Comparison of ENCODE assay signal across 8 cellular contexts in genomic region chr1:153921803-153922075, GRCh38. TPM values are rescaled to one million over a fixed set of nuclear protein-coding genes. Genes with fewer than 3 reads are reported as not detected.
DNase-seq lines count a peak whose midpoint lies in the region; ATAC-seq and TF ChIP-seq lines count a peak whose summit lies in the region.

No MANE protein-coding gene starts in this region.

- H3K9me3 Mint-ChIP-seq in effector memory CD8-positive, alpha-beta T cell = no peaks in the 10 kb centered on the region
- H3K9me3 Mint-ChIP-seq in naive thymus-derived CD8-positive, alpha-beta T cell = peaks cover 0 to 2% (median 0%) of the 10 kb centered on the region in 9 donors

- DNase-seq in DMS53 (lab: John Stamatoyannopoulos, UW) (peak; percentile 55), DMS53 treated with DMSO at 0.1 percent for 48 hours (lab: John Stamatoyannopoulos, UW; ENCODE audit: unreplicated experiment) (no peak), RWPE1 (ENCODE audit: low spot score) (peak; percentile 20), NCI-H774 (lab: John Stamatoyannopoulos, UW) (no peak), SHP77 (lab: John Stamatoyannopoulos, UW) (no peak)
- DNase-seq in effector memory CD8-positive, alpha-beta T cell = peak in 1 of 3 experiments; percentile 13
- peak in 2 of 10 donors; percentile 7 to 15 for DNase-seq in naive thymus-derived CD8-positive, alpha-beta T cell

- peak overlapping the region; percentile 95 to 97 for H3K4me3 Mint-ChIP-seq in effector memory CD8-positive, alpha-beta T cell
- H3K4me3 Mint-ChIP-seq in naive thymus-derived CD8-positive, alpha-beta T cell = peak overlapping the region; percentile 80 to 97 (median 92)

- H3K27me3 Mint-ChIP-seq in effector memory CD8-positive, alpha-beta T cell = no peaks in the 10 kb centered on the region
- peaks cover 0 to 3% (median 0%) of the 10 kb centered on the region in 5 donors for H3K27me3 Mint-ChIP-seq in naive thymus-derived CD8-positive, alpha-beta T cell

- POLR2A ChIA-PET in RWPE1 (lab: Yijun Ruan, JAX; ENCODE audit: low non-redundant PET) = interaction anchor here (0.6 to 1.4 kb wide), 2 partner anchors 18 to 115 kb away, joined by 4 to 5 read pairs; no protein-coding TSS in a partner anchor
- POLR2A ChIA-PET in naive thymus-derived CD8-positive, alpha-beta T cell (lab: Charles Lee) = interaction anchor here (0.6 to 12.6 kb wide), 16 partner anchors 11 to 299 kb away, joined by 3 to 211 read pairs (median 4); partner anchors contain the start of genes CREB3L4, CRTC2, DENND4B and JTB

- peaks cover 31% of the 10 kb centered on the region for H3K36me3 Mint-ChIP-seq in effector memory CD8-positive, alpha-beta T cell (ENCODE audit: insufficient read depth)
- H3K36me3 Mint-ChIP-seq in naive thymus-derived CD8-positive, alpha-beta T cell = peaks cover 0 to 25% (median 0%) of the 10 kb centered on the region in 3 donors

- CTCF ChIA-PET in RWPE1 (lab: Yijun Ruan, JAX) = interaction anchor here (0.6 to 1.3 kb wide), 2 partner anchors 19 to 25 kb away, joined by 3 to 5 read pairs; partner anchors contain the start of gene DENND4B

- ATAC-seq in effector memory CD8-positive, alpha-beta T cell (replicated peaks) = no peak
- no peak for ATAC-seq in naive thymus-derived CD8-positive, alpha-beta T cell
- ATAC-seq in HG02870 (IDR thresholded peaks at IDR 0.05; ENCODE audit: unreplicated experiment) = no peak

- no peak for TF ChIP-seq CTCF in RWPE1 (conservative IDR thresholded peaks at IDR 0.05; ENCODE audit: low read depth)

- peak overlapping the region; percentile 92 for H3K27ac ChIP-seq in RWPE1

- peaks cover 28 to 59% of the 10 kb centered on the region in 2 donors for H3K4me1 Mint-ChIP-seq in effector memory CD8-positive, alpha-beta T cell (ENCODE audit: low read depth in 2 of 2)
- H3K4me1 Mint-ChIP-seq in naive thymus-derived CD8-positive, alpha-beta T cell = peaks cover 27 to 64% (median 53%) of the 10 kb centered on the region in 4 donors

- peak overlapping the region; percentile 99 for H3K27ac Mint-ChIP-seq in effector memory CD8-positive, alpha-beta T cell
- peak overlapping the region; percentile 79 to 98 (median 94) for H3K27ac Mint-ChIP-seq in naive thymus-derived CD8-positive, alpha-beta T cell

RNA-seq across cellular contexts. Expression of gene GATAD2B, which starts 1.0 kb away (rescaled TPM):
- 100 to 1,000 TPM; 110 to 120 TPM for total RNA-seq in naive thymus-derived CD8-positive, alpha-beta T cell
- polyA plus RNA-seq in naive thymus-derived CD8-positive, alpha-beta T cell = 1 to 10 TPM; 4.4 to 5.3 (median 5.2) TPM

RNA-seq across cellular contexts. Expression of gene DENND4B, which starts 24.8 kb away (rescaled TPM):
- 100 to 1,000 TPM; 174 to 194 TPM for total RNA-seq in naive thymus-derived CD8-positive, alpha-beta T cell
- polyA plus RNA-seq in naive thymus-derived CD8-positive, alpha-beta T cell = 10 to 100 TPM; 12.0 to 21.2 (median 19.0) TPM

RNA-seq across cellular contexts. Expression of gene CRTC2, which starts 36.7 kb away (rescaled TPM):
- total RNA-seq in naive thymus-derived CD8-positive, alpha-beta T cell = 100 to 1,000 TPM; 132 to 147 TPM
- polyA plus RNA-seq in naive thymus-derived CD8-positive, alpha-beta T cell = 10 to 100 TPM; 21.4 to 49.6 (median 27.1) TPM

RNA-seq across cellular contexts. Expression of gene SLC39A1, which starts 41.6 kb away (rescaled TPM):
- 10 to 100 TPM; 14.7 to 14.9 TPM for total RNA-seq in naive thymus-derived CD8-positive, alpha-beta T cell
- polyA plus RNA-seq in naive thymus-derived CD8-positive, alpha-beta T cell = 10 to 100 TPM; 29.5 to 35.2 (median 32.6) TPM

RNA-seq across cellular contexts. Expression of gene CREB3L4, which starts 46.0 kb away (rescaled TPM):
- total RNA-seq in naive thymus-derived CD8-positive, alpha-beta T cell = 10 to 100 TPM; 11.1 to 13.2 TPM
- polyA plus RNA-seq in naive thymus-derived CD8-positive, alpha-beta T cell = 1 to 10 TPM; 4.3 to 6.0 (median 4.4) TPM

Comparison
In these comparisons a context has a peak if more than half of its experiments do, and no peak if none do; other contexts are left out.
1. DNase-seq: peak in DMS53 (single experiment) and RWPE1 (single experiment); none in DMS53 treated with DMSO at 0.1 percent for 48 hours (single experiment), NCI-H774 (single experiment) and SHP77 (0 of 2).